Comparison of ENCODE assay signal across 8 cellular contexts in the genomic region with DNA sequence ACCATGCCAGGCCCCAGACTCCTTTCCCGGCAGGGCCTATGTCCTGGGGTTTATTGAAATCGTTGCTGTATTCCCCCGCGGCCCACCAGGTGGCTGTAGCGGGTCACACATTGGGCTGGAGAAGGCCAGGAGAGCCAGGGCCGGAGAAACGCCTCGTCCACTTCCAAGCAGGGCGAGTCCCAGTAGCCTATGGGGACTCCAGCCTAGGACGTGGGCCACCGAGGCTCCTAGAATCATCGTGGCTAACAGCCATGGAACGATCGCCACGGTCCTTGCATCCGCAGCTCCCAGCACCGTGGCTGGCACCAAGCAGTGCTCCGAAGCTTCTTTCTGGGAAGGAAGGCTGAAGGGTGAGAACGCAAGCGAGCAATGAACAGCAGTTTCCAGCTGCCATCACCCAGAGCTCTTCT.
DNase-seq lines count a peak whose midpoint lies in the region; ATAC-seq and TF ChIP-seq lines count a peak whose summit lies in the region.

No MANE protein-coding gene starts in this region.

- H3K4me1 ChIP-seq in DOHH2 (ENCODE audit: control insufficient read depth, low read length): no peaks in the 10 kb centered on the region
- peaks cover 9% of the 10 kb centered on the region for H3K4me1 ChIP-seq in lower lobe of right lung

- ATAC-seq in lower lobe of right lung: peak; percentile 88 to 90
- no peak for ATAC-seq in GM21576 (IDR thresholded peaks at IDR 0.05; ENCODE audit: unreplicated experiment)
- no peak for ATAC-seq in HG03378 (IDR thresholded peaks at IDR 0.05; ENCODE audit: unreplicated experiment)

- H3K4me3 ChIP-seq in DOHH2 (ENCODE audit: low read length): no peak overlapping the region
- H3K4me3 ChIP-seq in lower lobe of right lung: peak overlapping the region; percentile 25

- H3K79me2 ChIP-seq in DOHH2 (ENCODE audit: control insufficient read depth, low read length): no peaks in the 10 kb centered on the region

- DNase-seq in NAMALWA (ENCODE audit: low spot score) (peak; percentile 26), dermis blood vessel endothelial cell (peak; percentile 88), lower lobe of right lung (peak; percentile 66), ureter (ENCODE audit: low spot score) (peak; percentile 69), GF-D8 (lab: John Stamatoyannopoulos, UW) (no peak)

- H3K9me2 ChIP-seq in DOHH2 (replicated peaks; ENCODE audit: control insufficient read depth, low read length): no peaks in the 10 kb centered on the region

- H3K36me3 ChIP-seq in DOHH2 (ENCODE audit: control insufficient read depth, low read length) (no peaks in the 10 kb centered on the region), lower lobe of right lung (no peaks in the 10 kb centered on the region)

- intact Hi-C loops in lower lobe of right lung (cut with DNase I): no loop called here

- H4K20me1 ChIP-seq in DOHH2 (ENCODE audit: control insufficient read depth, insufficient read depth, low read depth, low read length): no peaks in the 10 kb centered on the region

- no peaks in the 10 kb centered on the region for H3K9me3 ChIP-seq in DOHH2 (ENCODE audit: control insufficient read depth, insufficient read depth, low read length)
- no peaks in the 10 kb centered on the region for H3K9me3 ChIP-seq in lower lobe of right lung

- peak; percentile 38 for TF ChIP-seq CTCF in DOHH2 (IDR thresholded peaks at IDR 0.05; ENCODE audit: low read depth, low read length, poor library complexity, severe bottlenecking)
- TF ChIP-seq CTCF in lower lobe of right lung (IDR thresholded peaks at IDR 0.05): peak; percentile 53

- H3K4me2 ChIP-seq in DOHH2 (ENCODE audit: low read length): no peak overlapping the region

- no peak overlapping the region for H3K27ac ChIP-seq in DOHH2 (ENCODE audit: low read depth, low read length)
- no peak overlapping the region for H3K27ac ChIP-seq in lower lobe of right lung

- no peaks in the 10 kb centered on the region for H3K27me3 ChIP-seq in DOHH2 (ENCODE audit: control insufficient read depth, low read length)
- H3K27me3 ChIP-seq in lower lobe of right lung (ENCODE audit: low read depth): no peaks in the 10 kb centered on the region

- H3F3A ChIP-seq in DOHH2 (ENCODE audit: control insufficient read depth, insufficient read depth): no peaks in the 10 kb centered on the region

Comparison
In these comparisons a context has a peak if more than half of its experiments do, and no peak if none do; other contexts are left out.
1. ATAC-seq: peak in lower lobe of right lung (2 of 2); none in GM21576 (single experiment) and HG03378 (single experiment).